1 cellular context compared by ENCODE assay signal in genomic region chr22:35231585-35232084, GRCh38.
TF ChIP-seq lines count a peak whose summit lies in the region.

No MANE protein-coding gene starts in this region.

TF ChIP-seq in GM23338, 12 proteins besides CTCF, POLR2A, EP300 and RAD21 (continued from another document):
- TF ChIP-seq STAT1 (IDR thresholded peaks at IDR 0.05; ENCODE audit: unreplicated experiment): no peak
- no peak for TF ChIP-seq CREB1 (CRISPR knock-in tag; IDR thresholded peaks at IDR 0.05; ENCODE audit: low read depth)
- no peak for TF ChIP-seq NANOG (IDR thresholded peaks at IDR 0.05; ENCODE audit: borderline replicate concordance)
- no peak for TF ChIP-seq ZNF114 (CRISPR knock-in tag; IDR thresholded peaks at IDR 0.05)
